ENCODE assay signal across 1 cellular context in the genomic region with DNA sequence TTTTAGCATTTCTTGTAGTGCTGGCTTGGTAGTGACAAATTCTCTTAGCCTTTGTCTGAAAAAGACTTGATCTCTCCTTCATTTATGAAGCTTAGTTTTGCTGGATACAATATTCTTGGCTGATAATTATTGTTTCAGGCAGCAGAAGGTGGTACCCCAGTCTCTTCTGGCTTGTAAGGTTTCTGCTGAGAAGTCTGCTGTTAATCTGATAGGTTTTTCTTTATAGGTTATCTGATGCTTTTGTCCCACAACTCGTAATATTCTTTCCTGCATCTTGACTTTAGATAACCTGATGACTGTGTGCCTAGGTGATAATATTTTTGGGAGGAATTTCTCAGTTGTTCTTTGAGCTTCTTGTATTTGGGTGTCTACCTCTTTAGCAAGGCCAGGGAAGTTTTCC.
TF ChIP-seq lines count a peak whose summit lies in the region.

No MANE protein-coding gene starts in this region.

TF ChIP-seq in GM23338, 12 proteins besides CTCF, POLR2A, EP300 and RAD21:
- TF ChIP-seq, protein P1, sequence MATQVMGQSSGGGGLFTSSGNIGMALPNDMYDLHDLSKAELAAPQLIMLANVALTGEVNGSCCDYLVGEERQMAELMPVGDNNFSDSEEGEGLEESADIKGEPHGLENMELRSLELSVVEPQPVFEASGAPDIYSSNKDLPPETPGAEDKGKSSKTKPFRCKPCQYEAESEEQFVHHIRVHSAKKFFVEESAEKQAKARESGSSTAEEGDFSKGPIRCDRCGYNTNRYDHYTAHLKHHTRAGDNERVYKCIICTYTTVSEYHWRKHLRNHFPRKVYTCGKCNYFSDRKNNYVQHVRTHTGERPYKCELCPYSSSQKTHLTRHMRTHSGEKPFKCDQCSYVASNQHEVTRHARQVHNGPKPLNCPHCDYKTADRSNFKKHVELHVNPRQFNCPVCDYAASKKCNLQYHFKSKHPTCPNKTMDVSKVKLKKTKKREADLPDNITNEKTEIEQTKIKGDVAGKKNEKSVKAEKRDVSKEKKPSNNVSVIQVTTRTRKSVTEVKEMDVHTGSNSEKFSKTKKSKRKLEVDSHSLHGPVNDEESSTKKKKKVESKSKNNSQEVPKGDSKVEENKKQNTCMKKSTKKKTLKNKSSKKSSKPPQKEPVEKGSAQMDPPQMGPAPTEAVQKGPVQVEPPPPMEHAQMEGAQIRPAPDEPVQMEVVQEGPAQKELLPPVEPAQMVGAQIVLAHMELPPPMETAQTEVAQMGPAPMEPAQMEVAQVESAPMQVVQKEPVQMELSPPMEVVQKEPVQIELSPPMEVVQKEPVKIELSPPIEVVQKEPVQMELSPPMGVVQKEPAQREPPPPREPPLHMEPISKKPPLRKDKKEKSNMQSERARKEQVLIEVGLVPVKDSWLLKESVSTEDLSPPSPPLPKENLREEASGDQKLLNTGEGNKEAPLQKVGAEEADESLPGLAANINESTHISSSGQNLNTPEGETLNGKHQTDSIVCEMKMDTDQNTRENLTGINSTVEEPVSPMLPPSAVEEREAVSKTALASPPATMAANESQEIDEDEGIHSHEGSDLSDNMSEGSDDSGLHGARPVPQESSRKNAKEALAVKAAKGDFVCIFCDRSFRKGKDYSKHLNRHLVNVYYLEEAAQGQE (IDR thresholded peaks at IDR 0.05; ENCODE audit: unreplicated experiment) = no peak
- TF ChIP-seq JUNB (IDR thresholded peaks at IDR 0.05; ENCODE audit: unreplicated experiment) (no peak), ETS1 (IDR thresholded peaks at IDR 0.05) (no peak), ZNF331 (CRISPR knock-in tag; IDR thresholded peaks at IDR 0.05; ENCODE audit: low read depth) (no peak), EZH2 (IDR thresholded peaks at IDR 0.05; ENCODE audit: low read depth, unreplicated experiment) (no peak), POLR2AphosphoS5 (IDR thresholded peaks at IDR 0.05; ENCODE audit: low read depth) (no peak), STAT1 (IDR thresholded peaks at IDR 0.05; ENCODE audit: unreplicated experiment) (no peak), NANOG (IDR thresholded peaks at IDR 0.05; ENCODE audit: borderline replicate concordance) (no peak), ZNF114 (CRISPR knock-in tag; IDR thresholded peaks at IDR 0.05) (no peak), EZH2phosphoT487 (IDR thresholded peaks at IDR 0.05; ENCODE audit: unreplicated experiment) (no peak)
- TF ChIP-seq, protein P2, sequence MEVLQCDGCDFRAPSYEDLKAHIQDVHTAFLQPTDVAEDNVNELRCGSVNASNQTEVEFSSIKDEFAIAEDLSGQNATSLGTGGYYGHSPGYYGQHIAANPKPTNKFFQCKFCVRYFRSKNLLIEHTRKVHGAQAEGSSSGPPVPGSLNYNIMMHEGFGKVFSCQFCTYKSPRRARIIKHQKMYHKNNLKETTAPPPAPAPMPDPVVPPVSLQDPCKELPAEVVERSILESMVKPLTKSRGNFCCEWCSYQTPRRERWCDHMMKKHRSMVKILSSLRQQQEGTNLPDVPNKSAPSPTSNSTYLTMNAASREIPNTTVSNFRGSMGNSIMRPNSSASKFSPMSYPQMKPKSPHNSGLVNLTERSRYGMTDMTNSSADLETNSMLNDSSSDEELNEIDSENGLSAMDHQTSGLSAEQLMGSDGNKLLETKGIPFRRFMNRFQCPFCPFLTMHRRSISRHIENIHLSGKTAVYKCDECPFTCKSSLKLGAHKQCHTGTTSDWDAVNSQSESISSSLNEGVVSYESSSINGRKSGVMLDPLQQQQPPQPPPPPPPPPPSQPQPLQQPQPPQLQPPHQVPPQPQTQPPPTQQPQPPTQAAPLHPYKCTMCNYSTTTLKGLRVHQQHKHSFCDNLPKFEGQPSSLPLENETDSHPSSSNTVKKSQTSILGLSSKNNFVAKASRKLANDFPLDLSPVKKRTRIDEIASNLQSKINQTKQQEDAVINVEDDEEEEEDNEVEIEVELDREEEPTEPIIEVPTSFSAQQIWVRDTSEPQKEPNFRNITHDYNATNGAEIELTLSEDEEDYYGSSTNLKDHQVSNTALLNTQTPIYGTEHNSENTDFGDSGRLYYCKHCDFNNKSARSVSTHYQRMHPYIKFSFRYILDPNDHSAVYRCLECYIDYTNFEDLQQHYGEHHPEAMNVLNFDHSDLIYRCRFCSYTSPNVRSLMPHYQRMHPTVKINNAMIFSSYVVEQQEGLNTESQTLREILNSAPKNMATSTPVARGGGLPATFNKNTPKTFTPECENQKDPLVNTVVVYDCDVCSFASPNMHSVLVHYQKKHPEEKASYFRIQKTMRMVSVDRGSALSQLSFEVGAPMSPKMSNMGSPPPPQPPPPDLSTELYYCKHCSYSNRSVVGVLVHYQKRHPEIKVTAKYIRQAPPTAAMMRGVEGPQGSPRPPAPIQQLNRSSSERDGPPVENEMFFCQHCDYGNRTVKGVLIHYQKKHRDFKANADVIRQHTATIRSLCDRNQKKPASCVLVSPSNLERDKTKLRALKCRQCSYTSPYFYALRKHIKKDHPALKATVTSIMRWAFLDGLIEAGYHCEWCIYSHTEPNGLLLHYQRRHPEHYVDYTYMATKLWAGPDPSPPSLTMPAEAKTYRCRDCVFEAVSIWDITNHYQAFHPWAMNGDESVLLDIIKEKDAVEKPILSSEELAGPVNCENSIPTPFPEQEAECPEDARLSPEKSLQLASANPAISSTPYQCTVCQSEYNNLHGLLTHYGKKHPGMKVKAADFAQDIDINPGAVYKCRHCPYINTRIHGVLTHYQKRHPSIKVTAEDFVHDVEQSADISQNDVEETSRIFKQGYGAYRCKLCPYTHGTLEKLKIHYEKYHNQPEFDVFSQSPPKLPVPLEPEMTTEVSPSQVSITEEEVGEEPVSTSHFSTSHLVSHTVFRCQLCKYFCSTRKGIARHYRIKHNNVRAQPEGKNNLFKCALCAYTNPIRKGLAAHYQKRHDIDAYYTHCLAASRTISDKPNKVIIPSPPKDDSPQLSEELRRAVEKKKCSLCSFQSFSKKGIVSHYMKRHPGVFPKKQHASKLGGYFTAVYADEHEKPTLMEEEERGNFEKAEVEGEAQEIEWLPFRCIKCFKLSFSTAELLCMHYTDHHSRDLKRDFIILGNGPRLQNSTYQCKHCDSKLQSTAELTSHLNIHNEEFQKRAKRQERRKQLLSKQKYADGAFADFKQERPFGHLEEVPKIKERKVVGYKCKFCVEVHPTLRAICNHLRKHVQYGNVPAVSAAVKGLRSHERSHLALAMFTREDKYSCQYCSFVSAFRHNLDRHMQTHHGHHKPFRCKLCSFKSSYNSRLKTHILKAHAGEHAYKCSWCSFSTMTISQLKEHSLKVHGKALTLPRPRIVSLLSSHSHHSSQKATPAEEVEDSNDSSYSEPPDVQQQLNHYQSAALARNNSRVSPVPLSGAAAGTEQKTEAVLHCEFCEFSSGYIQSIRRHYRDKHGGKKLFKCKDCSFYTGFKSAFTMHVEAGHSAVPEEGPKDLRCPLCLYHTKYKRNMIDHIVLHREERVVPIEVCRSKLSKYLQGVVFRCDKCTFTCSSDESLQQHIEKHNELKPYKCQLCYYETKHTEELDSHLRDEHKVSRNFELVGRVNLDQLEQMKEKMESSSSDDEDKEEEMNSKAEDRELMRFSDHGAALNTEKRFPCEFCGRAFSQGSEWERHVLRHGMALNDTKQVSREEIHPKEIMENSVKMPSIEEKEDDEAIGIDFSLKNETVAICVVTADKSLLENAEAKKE (CRISPR knock-in tag; IDR thresholded peaks at IDR 0.05) = no peak
